Comparison of ENCODE assay signal across 14 cellular contexts in genomic region chr12:124696689-124697476, GRCh38.
DNase-seq lines count a peak whose midpoint lies in the region; ATAC-seq and TF ChIP-seq lines count a peak whose summit lies in the region.
"Had no signal": no experiment of that assay in that cellular context is flagged by ENCODE, and none has a peak within 500 bp of the region (broad histone marks: within the 10 kb centered on the region; RNA-seq: fewer than 3 reads in every experiment).

No MANE protein-coding gene starts in this region.

- ATAC-seq in HG03442 (IDR thresholded peaks at IDR 0.05; ENCODE audit: unreplicated experiment) = no peak
- ATAC-seq in GM19467 (IDR thresholded peaks at IDR 0.05; ENCODE audit: unreplicated experiment) = no peak

- no peak overlapping the region for H3K4me3 ChIP-seq in fibroblast of the aortic adventitia (ENCODE audit: low read depth, low read length)
- H3K4me3 ChIP-seq in testis = no peak overlapping the region

- peak; percentile 43 for DNase-seq in NCI-H2196 (lab: John Stamatoyannopoulos, UW; ENCODE audit: unreplicated experiment)
- DNase-seq in NCI-H2196 treated with DMSO at 0.1 percent for 48 hours (lab: John Stamatoyannopoulos, UW; ENCODE audit: unreplicated experiment) = no peak
- peak; percentile 59 for DNase-seq in NCI-H69 (lab: John Stamatoyannopoulos, UW)
- peak; percentile 36 for DNase-seq in fibroblast of the aortic adventitia (ENCODE audit: low read depth)
- DNase-seq in testis = no peak
- no peak for DNase-seq in Kasumi-1 (lab: John Stamatoyannopoulos, UW)
- DNase-seq: activated naive CD4-positive, alpha-beta T cell treated with anti-CD3 and anti-CD28 coated beads, Interleukin-2, amount 10 ng/mL, durations not matched to agents 7 days and 5 days; DND-41; NCI-H526 treated with DMSO at 0.1 percent for 48 hours; stimulated activated CD4-positive, alpha-beta T cell treated with anti-CD3 and anti-CD28 coated beads, Interleukin-12 subunit alpha, Interleukin-12 subunit beta, amount 100 ng/mL, for 4 hours; trophoblast cell had no signal

- no peaks in the 10 kb centered on the region for H3K36me3 ChIP-seq in testis (ENCODE audit: low read depth, missing control alignments)
- H3K36me3 ChIP-seq: neutrophil had no signal

- TF ChIP-seq CTCF in fibroblast of the aortic adventitia (IDR thresholded peaks at IDR 0.05; ENCODE audit: insufficient read depth, low read length) (no peak), testis (IDR thresholded peaks at IDR 0.05) (no peak)

- no peaks in the 10 kb centered on the region for H3K27me3 ChIP-seq in testis

- H3K9me3 ChIP-seq in testis = no peaks in the 10 kb centered on the region

- 63 to 68% methylated on average over 3 of the region's 3 CpGs for WGBS in testis, 2 donors

- TF ChIP-seq POLR2A in testis (IDR thresholded peaks at IDR 0.05) = no peak

- H3K4me1 ChIP-seq in testis = peaks cover 59% of the 10 kb centered on the region

- peak overlapping the region; percentile 69 to 72 for H3K27ac ChIP-seq in testis
- H3K27ac ChIP-seq: neutrophil had no signal

- intact Hi-C loops in testis (cut with DNase I; ENCODE audit: low total_unique reads) = no loop called here

Comparison
In these comparisons a context has a peak if more than half of its experiments do, and no peak if none do; other contexts are left out.
1. DNase-seq: peak in NCI-H2196 (single experiment), NCI-H69 (single experiment) and fibroblast of the aortic adventitia (single experiment); none in NCI-H2196 treated with DMSO at 0.1 percent for 48 hours (single experiment), testis (single experiment) and Kasumi-1 (0 of 2).